2 cellular contexts compared by ENCODE assay signal in the genomic region with DNA sequence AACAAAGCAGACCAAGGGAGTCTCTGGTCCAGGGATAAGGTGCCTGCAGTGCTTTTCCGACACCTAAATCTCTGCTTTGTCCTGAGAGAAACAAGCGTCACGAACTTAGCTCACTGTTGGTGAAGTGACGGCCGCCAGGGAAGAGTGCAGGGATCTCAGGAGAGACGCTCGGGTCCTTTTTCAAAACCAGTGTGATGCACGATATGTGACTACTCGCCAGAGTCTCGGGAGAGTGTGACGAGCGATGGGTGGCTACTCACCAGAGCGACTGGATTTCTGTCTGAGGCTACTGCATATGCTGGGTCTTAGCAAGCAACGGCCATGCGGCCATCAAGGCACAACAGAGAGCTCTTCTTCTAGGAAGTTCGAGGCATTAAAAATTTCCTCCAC.
TF ChIP-seq lines count a peak whose summit lies in the region.

No MANE protein-coding gene starts in this region.

TF ChIP-seq in GM23338, 12 proteins besides CTCF, POLR2A, EP300 and RAD21:
- no peak for TF ChIP-seq POLR2AphosphoS5 (IDR thresholded peaks at IDR 0.05; ENCODE audit: low read depth)
- TF ChIP-seq CREB1 (CRISPR knock-in tag; IDR thresholded peaks at IDR 0.05; ENCODE audit: low read depth), result no peak

TF ChIP-seq in GM12878, 131 proteins besides CTCF, POLR2A, EP300 and RAD21:
- TF ChIP-seq, protein P1, sequence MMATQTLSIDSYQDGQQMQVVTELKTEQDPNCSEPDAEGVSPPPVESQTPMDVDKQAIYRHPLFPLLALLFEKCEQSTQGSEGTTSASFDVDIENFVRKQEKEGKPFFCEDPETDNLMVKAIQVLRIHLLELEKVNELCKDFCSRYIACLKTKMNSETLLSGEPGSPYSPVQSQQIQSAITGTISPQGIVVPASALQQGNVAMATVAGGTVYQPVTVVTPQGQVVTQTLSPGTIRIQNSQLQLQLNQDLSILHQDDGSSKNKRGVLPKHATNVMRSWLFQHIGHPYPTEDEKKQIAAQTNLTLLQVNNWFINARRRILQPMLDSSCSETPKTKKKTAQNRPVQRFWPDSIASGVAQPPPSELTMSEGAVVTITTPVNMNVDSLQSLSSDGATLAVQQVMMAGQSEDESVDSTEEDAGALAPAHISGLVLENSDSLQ (IDR thresholded peaks at IDR 0.05), result no peak
- TF ChIP-seq ZSCAN29 (IDR thresholded peaks at IDR 0.05) (no peak), IKZF1 (conservative IDR thresholded peaks at IDR 0.05) (no peak), KLF5 (IDR thresholded peaks at IDR 0.05; ENCODE audit: partially characterized antibody) (no peak), ZBED1 (IDR thresholded peaks at IDR 0.05; ENCODE audit: borderline replicate concordance) (no peak), TARDBP (IDR thresholded peaks at IDR 0.05; ENCODE audit: borderline replicate concordance) (no peak), CBFB (IDR thresholded peaks at IDR 0.05; ENCODE audit: low read depth) (no peak), JUND (IDR thresholded peaks at IDR 0.05; ENCODE audit: low read depth, low read length) (no peak), JUNB (IDR thresholded peaks at IDR 0.05) (no peak)
- TF ChIP-seq, protein P2, sequence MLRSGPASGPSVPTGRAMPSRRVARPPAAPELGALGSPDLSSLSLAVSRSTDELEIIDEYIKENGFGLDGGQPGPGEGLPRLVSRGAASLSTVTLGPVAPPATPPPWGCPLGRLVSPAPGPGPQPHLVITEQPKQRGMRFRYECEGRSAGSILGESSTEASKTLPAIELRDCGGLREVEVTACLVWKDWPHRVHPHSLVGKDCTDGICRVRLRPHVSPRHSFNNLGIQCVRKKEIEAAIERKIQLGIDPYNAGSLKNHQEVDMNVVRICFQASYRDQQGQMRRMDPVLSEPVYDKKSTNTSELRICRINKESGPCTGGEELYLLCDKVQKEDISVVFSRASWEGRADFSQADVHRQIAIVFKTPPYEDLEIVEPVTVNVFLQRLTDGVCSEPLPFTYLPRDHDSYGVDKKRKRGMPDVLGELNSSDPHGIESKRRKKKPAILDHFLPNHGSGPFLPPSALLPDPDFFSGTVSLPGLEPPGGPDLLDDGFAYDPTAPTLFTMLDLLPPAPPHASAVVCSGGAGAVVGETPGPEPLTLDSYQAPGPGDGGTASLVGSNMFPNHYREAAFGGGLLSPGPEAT (IDR thresholded peaks at IDR 0.05; ENCODE audit: low read depth), result no peak
TF ChIP-seq in GM12878: peak in this region for 0.
